ENCODE assay signal across 8 cellular contexts in genomic region chr22:25563757-25564319, GRCh38. TPM values are rescaled to one million over a fixed set of nuclear protein-coding genes. Genes with fewer than 3 reads are reported as not detected.
DNase-seq lines count a peak whose midpoint lies in the region; ATAC-seq and TF ChIP-seq lines count a peak whose summit lies in the region.

No MANE protein-coding gene starts in this region.

- DNase-seq in BE2C (peak; percentile 37), NCI-H748 (lab: John Stamatoyannopoulos, UW; ENCODE audit: unreplicated experiment) (peak; percentile 46), anterior cingulate cortex (lab: John Stamatoyannopoulos, UW) (peak in 34 of 58 donors; percentile 3 to 47 (median 14)), iris pigment epithelial cell (ENCODE audit: low read depth) (peak; percentile 17)
- peak; percentile 5 for DNase-seq in stimulated activated CD4-positive, alpha-beta T cell treated with anti-CD3 and anti-CD28 coated beads, Interleukin-12 subunit alpha, Interleukin-12 subunit beta, amount 100 ng/mL, for 4 hours

- no peaks in the 10 kb centered on the region for H3K36me3 ChIP-seq in BE2C

- H3K27me3 ChIP-seq in BE2C, result no peaks in the 10 kb centered on the region

- peaks cover 3% of the 10 kb centered on the region for H3K4me1 ChIP-seq in BE2C

- H3K4me3 ChIP-seq in BE2C (ENCODE audit: low read depth, low read length), result peak overlapping the region; percentile 79

- H3K9me3 ChIP-seq in BE2C, result no peaks in the 10 kb centered on the region

- ATAC-seq in GM21381 (IDR thresholded peaks at IDR 0.05; ENCODE audit: unreplicated experiment), result peak; percentile 21
- no peak for ATAC-seq in HG02571 (IDR thresholded peaks at IDR 0.05; ENCODE audit: unreplicated experiment)
- no peak for ATAC-seq in GM18520 (IDR thresholded peaks at IDR 0.05; ENCODE audit: unreplicated experiment)

- TF ChIP-seq CTCF in BE2C (IDR thresholded peaks at IDR 0.05; ENCODE audit: low read depth, low read length), result no peak

RNA-seq across cellular contexts. Expression of gene GRK3, which starts 0.6 kb away (rescaled TPM):
- 22.5 TPM for polyA plus RNA-seq in BE2C (2012; ENCODE audit: insufficient read depth, insufficient read length, low read depth)
